In the genomic region with DNA sequence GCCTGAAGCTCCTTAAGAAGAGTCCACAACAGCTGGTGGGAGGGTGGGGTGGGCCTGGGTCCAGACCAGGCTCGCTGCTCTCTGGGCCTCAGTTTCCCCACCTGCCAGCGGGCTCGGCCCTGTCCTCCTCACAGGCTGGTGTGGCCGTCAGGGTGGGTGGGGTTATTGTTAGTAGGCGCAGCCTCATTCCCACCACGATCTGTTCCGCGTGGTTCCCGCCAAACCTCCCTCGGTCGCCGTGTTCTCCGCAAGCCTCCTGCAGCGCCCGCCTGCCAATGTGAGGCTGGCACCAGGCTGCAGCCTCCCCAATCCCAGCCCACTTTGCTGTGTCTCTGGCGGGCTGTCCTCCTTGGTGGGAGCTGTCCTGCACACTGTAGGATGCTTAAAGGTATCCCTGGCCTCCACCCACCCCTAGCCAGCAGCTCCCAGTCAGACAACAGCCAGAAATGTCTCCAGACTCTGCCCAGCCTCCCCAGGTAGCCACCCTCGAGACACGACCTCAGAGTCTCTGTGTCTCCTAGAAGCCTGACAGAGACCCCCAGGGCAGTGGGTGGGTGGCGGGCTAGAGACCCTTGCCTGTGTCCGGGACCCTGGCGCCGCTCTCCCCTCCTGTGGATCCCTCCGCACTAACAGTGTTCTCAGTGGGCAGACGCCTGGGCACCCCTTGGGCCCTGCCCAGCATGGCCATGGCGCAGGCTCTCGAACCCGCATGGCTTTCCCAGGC, we compare ENCODE assay signal across 1 cellular context.
TF ChIP-seq lines count a peak whose summit lies in the region.

No MANE protein-coding gene starts in this region.

TF ChIP-seq in HepG2, 621 proteins besides CTCF, POLR2A, EP300 and RAD21 (continued from another document and continues in another):
- TF ChIP-seq, protein P1, sequence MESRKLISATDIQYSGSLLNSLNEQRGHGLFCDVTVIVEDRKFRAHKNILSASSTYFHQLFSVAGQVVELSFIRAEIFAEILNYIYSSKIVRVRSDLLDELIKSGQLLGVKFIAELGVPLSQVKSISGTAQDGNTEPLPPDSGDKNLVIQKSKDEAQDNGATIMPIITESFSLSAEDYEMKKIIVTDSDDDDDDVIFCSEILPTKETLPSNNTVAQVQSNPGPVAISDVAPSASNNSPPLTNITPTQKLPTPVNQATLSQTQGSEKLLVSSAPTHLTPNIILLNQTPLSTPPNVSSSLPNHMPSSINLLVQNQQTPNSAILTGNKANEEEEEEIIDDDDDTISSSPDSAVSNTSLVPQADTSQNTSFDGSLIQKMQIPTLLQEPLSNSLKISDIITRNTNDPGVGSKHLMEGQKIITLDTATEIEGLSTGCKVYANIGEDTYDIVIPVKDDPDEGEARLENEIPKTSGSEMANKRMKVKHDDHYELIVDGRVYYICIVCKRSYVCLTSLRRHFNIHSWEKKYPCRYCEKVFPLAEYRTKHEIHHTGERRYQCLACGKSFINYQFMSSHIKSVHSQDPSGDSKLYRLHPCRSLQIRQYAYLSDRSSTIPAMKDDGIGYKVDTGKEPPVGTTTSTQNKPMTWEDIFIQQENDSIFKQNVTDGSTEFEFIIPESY (CRISPR knock-in tag; IDR thresholded peaks at IDR 0.05) = peak; percentile 81
- TF ChIP-seq POLR2AphosphoS5 (IDR thresholded peaks at IDR 0.05; ENCODE audit: low read depth, low read length) (peak; percentile 52; the same call in 1 of the 2 replicates), FOXO1 (CRISPR knock-in tag; IDR thresholded peaks at IDR 0.05) (no peak), IRX3 (CRISPR knock-in tag; IDR thresholded peaks at IDR 0.05; ENCODE audit: borderline replicate concordance, low read depth) (no peak), RBM22 (optimal IDR thresholded peaks at IDR 0.05; ENCODE audit: low read length) (peak; percentile 83), AHR (CRISPR knock-in tag; IDR thresholded peaks at IDR 0.05) (no peak), CBX2 (IDR thresholded peaks at IDR 0.05; ENCODE audit: low read depth, low read length) (no peak), CBX2 (CRISPR knock-in tag; IDR thresholded peaks at IDR 0.05; ENCODE audit: low read depth) (no peak), RBAK (CRISPR knock-in tag; IDR thresholded peaks at IDR 0.05) (no peak), ZFP36 (IDR thresholded peaks at IDR 0.05; ENCODE audit: borderline replicate concordance, low read depth, low read length, partially characterized antibody) (no peak), GTF3A (CRISPR knock-in tag; conservative IDR thresholded peaks at IDR 0.05) (no peak), PAF1 (CRISPR knock-in tag; IDR thresholded peaks at IDR 0.05) (peak; percentile 40; the same call in 1 of the 2 replicates), TOPORS (CRISPR knock-in tag; IDR thresholded peaks at IDR 0.05) (no peak), ZNF180 (CRISPR knock-in tag; IDR thresholded peaks at IDR 0.05; ENCODE audit: borderline replicate concordance, low read depth) (no peak), PCBP1 (IDR thresholded peaks at IDR 0.05; ENCODE audit: borderline replicate concordance, low read depth, low read length) (no peak), HNRNPLL (IDR thresholded peaks at IDR 0.05; ENCODE audit: low read depth, low read length, poor library complexity, severe bottlenecking) (peak; percentile 19), TCF12 (IDR thresholded peaks at IDR 0.05) (no peak), TCF12 (CRISPR knock-in tag; IDR thresholded peaks at IDR 0.05) (no peak), SMC3 (IDR thresholded peaks at IDR 0.05; ENCODE audit: low read length) (no peak), DMAP1 (CRISPR knock-in tag; IDR thresholded peaks at IDR 0.05) (no peak), MAFG (CRISPR knock-in tag; IDR thresholded peaks at IDR 0.05) (no peak), NFKB2 (CRISPR knock-in tag; IDR thresholded peaks at IDR 0.05; ENCODE audit: borderline replicate concordance) (no peak), SAP130 (CRISPR knock-in tag; IDR thresholded peaks at IDR 0.05; ENCODE audit: low read depth) (no peak), ZFP1 (CRISPR knock-in tag; IDR thresholded peaks at IDR 0.05) (no peak), MAZ (IDR thresholded peaks at IDR 0.05; ENCODE audit: borderline replicate concordance, low read depth, low read length) (no peak), MAZ (CRISPR knock-in tag; IDR thresholded peaks at IDR 0.05; ENCODE audit: low read depth) (no peak), SMAD1 (CRISPR knock-in tag; IDR thresholded peaks at IDR 0.05; ENCODE audit: borderline replicate concordance, low read depth) (no peak), CAMTA2 (CRISPR knock-in tag; IDR thresholded peaks at IDR 0.05; ENCODE audit: borderline replicate concordance) (no peak), U2AF1 (optimal IDR thresholded peaks at IDR 0.05; ENCODE audit: low read depth, low read length) (no peak), ZNF230 (CRISPR knock-in tag; IDR thresholded peaks at IDR 0.05) (0 out of 2 replicates have a peak, but pooled peaks have one; percentile 55), SRSF1 (optimal IDR thresholded peaks at IDR 0.05; ENCODE audit: low read depth, low read length) (no peak), ZNF383 (CRISPR knock-in tag; IDR thresholded peaks at IDR 0.05; ENCODE audit: borderline replicate concordance) (no peak), HNRNPL (IDR thresholded peaks at IDR 0.05; ENCODE audit: low read depth, low read length) (peak; percentile 84; the same call in 1 of the 2 replicates), ZNF670 (CRISPR knock-in tag; IDR thresholded peaks at IDR 0.05; ENCODE audit: borderline replicate concordance) (no peak), ZNF841 (CRISPR knock-in tag; IDR thresholded peaks at IDR 0.05; ENCODE audit: borderline replicate concordance) (no peak), SPEN (CRISPR knock-in tag; IDR thresholded peaks at IDR 0.05; ENCODE audit: low read depth) (no peak), ZNF282 (IDR thresholded peaks at IDR 0.05; ENCODE audit: partially characterized antibody) (no peak), HMG20A (CRISPR knock-in tag; IDR thresholded peaks at IDR 0.05; ENCODE audit: borderline replicate concordance) (no peak), ATAD3A (CRISPR knock-in tag; IDR thresholded peaks at IDR 0.05) (no peak)
- TF ChIP-seq, protein P2, sequence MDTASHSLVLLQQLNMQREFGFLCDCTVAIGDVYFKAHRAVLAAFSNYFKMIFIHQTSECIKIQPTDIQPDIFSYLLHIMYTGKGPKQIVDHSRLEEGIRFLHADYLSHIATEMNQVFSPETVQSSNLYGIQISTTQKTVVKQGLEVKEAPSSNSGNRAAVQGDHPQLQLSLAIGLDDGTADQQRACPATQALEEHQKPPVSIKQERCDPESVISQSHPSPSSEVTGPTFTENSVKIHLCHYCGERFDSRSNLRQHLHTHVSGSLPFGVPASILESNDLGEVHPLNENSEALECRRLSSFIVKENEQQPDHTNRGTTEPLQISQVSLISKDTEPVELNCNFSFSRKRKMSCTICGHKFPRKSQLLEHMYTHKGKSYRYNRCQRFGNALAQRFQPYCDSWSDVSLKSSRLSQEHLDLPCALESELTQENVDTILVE (CRISPR knock-in tag; IDR thresholded peaks at IDR 0.05) = no peak
- TF ChIP-seq, protein P3, sequence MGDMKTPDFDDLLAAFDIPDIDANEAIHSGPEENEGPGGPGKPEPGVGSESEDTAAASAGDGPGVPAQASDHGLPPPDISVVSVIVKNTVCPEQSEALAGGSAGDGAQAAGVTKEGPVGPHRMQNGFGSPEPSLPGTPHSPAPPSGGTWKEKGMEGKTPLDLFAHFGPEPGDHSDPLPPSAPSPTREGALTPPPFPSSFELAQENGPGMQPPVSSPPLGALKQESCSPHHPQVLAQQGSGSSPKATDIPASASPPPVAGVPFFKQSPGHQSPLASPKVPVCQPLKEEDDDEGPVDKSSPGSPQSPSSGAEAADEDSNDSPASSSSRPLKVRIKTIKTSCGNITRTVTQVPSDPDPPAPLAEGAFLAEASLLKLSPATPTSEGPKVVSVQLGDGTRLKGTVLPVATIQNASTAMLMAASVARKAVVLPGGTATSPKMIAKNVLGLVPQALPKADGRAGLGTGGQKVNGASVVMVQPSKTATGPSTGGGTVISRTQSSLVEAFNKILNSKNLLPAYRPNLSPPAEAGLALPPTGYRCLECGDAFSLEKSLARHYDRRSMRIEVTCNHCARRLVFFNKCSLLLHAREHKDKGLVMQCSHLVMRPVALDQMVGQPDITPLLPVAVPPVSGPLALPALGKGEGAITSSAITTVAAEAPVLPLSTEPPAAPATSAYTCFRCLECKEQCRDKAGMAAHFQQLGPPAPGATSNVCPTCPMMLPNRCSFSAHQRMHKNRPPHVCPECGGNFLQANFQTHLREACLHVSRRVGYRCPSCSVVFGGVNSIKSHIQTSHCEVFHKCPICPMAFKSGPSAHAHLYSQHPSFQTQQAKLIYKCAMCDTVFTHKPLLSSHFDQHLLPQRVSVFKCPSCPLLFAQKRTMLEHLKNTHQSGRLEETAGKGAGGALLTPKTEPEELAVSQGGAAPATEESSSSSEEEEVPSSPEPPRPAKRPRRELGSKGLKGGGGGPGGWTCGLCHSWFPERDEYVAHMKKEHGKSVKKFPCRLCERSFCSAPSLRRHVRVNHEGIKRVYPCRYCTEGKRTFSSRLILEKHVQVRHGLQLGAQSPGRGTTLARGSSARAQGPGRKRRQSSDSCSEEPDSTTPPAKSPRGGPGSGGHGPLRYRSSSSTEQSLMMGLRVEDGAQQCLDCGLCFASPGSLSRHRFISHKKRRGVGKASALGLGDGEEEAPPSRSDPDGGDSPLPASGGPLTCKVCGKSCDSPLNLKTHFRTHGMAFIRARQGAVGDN (CRISPR knock-in tag; IDR thresholded peaks at IDR 0.05) = peak; percentile 36
- TF ChIP-seq, protein P4, sequence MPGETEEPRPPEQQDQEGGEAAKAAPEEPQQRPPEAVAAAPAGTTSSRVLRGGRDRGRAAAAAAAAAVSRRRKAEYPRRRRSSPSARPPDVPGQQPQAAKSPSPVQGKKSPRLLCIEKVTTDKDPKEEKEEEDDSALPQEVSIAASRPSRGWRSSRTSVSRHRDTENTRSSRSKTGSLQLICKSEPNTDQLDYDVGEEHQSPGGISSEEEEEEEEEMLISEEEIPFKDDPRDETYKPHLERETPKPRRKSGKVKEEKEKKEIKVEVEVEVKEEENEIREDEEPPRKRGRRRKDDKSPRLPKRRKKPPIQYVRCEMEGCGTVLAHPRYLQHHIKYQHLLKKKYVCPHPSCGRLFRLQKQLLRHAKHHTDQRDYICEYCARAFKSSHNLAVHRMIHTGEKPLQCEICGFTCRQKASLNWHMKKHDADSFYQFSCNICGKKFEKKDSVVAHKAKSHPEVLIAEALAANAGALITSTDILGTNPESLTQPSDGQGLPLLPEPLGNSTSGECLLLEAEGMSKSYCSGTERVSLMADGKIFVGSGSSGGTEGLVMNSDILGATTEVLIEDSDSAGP (CRISPR knock-in tag; IDR thresholded peaks at IDR 0.05; ENCODE audit: borderline replicate concordance) = 0 out of 2 replicates have a peak, but pooled peaks have one; percentile 7
- TF ChIP-seq, protein P5, sequence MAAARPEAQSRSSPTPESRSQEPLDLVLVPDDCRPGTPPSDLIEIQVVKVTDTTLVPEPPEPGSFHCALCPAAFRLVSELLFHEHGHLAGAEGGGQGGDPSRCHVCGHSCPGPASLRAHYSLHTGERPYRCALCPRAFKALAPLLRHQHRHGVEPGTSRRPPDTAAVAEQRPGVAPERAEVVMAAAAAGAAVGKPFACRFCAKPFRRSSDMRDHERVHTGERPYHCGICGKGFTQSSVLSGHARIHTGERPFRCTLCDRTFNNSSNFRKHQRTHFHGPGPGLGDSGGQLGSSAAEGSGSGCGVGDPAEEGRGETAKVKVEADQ (CRISPR knock-in tag; IDR thresholded peaks at IDR 0.05; ENCODE audit: borderline replicate concordance) = 0 out of 2 replicates have a peak, but pooled peaks have one; percentile 51
- TF ChIP-seq, protein P6, sequence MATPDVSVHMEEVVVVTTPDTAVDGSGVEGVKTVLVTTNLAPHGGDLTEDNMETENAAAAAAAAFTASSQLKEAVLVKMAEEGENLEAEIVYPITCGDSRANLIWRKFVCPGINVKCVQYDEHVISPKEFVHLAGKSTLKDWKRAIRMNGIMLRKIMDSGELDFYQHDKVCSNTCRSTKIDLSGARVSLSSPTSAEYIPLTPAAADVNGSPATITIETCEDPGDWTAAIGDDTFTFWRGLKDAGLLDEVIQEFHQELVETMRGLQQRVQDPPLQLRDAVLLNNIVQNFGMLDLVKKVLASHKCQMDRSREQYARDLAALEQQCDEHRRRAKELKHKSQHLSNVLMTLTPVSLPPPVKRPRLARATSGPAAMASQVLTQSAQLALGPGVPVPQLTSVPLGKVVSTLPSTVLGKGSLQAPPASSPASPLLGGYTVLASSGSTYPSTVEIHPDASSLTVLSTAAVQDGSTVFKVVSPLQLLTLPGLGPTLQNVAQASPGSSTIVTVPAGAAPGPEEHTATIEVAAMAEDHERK (CRISPR knock-in tag; IDR thresholded peaks at IDR 0.05; ENCODE audit: low read depth) = no peak
- TF ChIP-seq, protein P7, sequence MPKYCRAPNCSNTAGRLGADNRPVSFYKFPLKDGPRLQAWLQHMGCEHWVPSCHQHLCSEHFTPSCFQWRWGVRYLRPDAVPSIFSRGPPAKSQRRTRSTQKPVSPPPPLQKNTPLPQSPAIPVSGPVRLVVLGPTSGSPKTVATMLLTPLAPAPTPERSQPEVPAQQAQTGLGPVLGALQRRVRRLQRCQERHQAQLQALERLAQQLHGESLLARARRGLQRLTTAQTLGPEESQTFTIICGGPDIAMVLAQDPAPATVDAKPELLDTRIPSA (CRISPR knock-in tag; IDR thresholded peaks at IDR 0.05; ENCODE audit: borderline replicate concordance) = no peak
- TF ChIP-seq, protein P8, sequence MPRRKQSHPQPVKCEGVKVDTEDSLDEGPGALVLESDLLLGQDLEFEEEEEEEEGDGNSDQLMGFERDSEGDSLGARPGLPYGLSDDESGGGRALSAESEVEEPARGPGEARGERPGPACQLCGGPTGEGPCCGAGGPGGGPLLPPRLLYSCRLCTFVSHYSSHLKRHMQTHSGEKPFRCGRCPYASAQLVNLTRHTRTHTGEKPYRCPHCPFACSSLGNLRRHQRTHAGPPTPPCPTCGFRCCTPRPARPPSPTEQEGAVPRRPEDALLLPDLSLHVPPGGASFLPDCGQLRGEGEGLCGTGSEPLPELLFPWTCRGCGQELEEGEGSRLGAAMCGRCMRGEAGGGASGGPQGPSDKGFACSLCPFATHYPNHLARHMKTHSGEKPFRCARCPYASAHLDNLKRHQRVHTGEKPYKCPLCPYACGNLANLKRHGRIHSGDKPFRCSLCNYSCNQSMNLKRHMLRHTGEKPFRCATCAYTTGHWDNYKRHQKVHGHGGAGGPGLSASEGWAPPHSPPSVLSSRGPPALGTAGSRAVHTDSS (CRISPR knock-in tag; conservative IDR thresholded peaks at IDR 0.05) = no peak
- TF ChIP-seq, protein P9, sequence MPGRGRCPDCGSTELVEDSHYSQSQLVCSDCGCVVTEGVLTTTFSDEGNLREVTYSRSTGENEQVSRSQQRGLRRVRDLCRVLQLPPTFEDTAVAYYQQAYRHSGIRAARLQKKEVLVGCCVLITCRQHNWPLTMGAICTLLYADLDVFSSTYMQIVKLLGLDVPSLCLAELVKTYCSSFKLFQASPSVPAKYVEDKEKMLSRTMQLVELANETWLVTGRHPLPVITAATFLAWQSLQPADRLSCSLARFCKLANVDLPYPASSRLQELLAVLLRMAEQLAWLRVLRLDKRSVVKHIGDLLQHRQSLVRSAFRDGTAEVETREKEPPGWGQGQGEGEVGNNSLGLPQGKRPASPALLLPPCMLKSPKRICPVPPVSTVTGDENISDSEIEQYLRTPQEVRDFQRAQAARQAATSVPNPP (CRISPR knock-in tag; IDR thresholded peaks at IDR 0.05) = no peak
- TF ChIP-seq, protein P10, sequence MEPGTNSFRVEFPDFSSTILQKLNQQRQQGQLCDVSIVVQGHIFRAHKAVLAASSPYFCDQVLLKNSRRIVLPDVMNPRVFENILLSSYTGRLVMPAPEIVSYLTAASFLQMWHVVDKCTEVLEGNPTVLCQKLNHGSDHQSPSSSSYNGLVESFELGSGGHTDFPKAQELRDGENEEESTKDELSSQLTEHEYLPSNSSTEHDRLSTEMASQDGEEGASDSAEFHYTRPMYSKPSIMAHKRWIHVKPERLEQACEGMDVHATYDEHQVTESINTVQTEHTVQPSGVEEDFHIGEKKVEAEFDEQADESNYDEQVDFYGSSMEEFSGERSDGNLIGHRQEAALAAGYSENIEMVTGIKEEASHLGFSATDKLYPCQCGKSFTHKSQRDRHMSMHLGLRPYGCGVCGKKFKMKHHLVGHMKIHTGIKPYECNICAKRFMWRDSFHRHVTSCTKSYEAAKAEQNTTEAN (CRISPR knock-in tag; conservative IDR thresholded peaks at IDR 0.05) = no peak
